8 cellular contexts compared by ENCODE assay signal in the genomic region with DNA sequence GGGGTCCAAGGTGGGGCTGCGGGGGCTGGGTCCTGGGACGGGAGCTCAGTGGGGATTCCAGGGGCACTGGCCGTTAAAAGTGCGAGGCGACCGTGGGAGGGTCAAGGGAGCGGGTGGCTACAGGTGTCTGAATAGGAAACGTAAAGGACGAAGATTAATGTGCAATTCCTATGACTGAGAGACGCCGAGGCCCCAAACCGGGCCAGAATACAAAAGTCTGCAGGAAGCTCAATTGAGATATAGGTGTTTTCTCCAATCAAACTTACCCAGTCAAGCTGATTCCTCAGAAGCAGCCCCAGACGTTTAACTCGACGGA. TPM values are rescaled to one million over a fixed set of nuclear protein-coding genes. Genes with fewer than 3 reads are reported as not detected.
A peak's percentile ranks its signal among the peaks of the same experiment; 100 is the strongest.
DNase-seq lines count a peak whose midpoint lies in the region; ATAC-seq and TF ChIP-seq lines count a peak whose summit lies in the region.

A gene (minus strand): TSS at position 305 of the 316 bp plus-strand sequence. CDS start 7,247 bp downstream, outside the sequence.

- H3K79me2 ChIP-seq in OCI-LY7 (ENCODE audit: insufficient read depth, low read depth, low read length) (no peaks in the 10 kb centered on the region), neural progenitor cell (ENCODE audit: low read depth) (peaks cover 24% of the 10 kb centered on the region)

- POLR2A ChIA-PET in activated CD4-positive, alpha-beta T cell treated with anti-CD3 and anti-CD28 coated beads for 36 hours (lab: Charles Lee), result interaction anchor here (0.5 to 1.8 kb wide), 7 partner anchors 93 to 753 kb away, joined by 3 to 27 read pairs (median 3); a partner anchor contains a TSS
- POLR2A ChIA-PET in OCI-LY7 (lab: Charles Lee), result interaction anchor here (0.6 to 2.9 kb wide), 16 partner anchors 10 to 440 kb away, joined by 3 to 18 read pairs (median 4); a partner anchor contains a TSS

- CTCF ChIA-PET in activated CD4-positive, alpha-beta T cell treated with anti-CD3 and anti-CD28 coated beads for 36 hours (lab: Charles Lee), result interaction anchor here (0.6 to 11.0 kb wide), 37 partner anchors 10 to 1538 kb away, joined by 3 to 257 read pairs (median 4); a partner anchor contains a TSS
- CTCF ChIA-PET in OCI-LY7 (lab: Charles Lee; ENCODE audit: unreplicated experiment), result interaction anchor here (0.6 to 2.6 kb wide), 8 partner anchors 83 to 183 kb away, joined by 3 to 20 read pairs (median 4); no protein-coding TSS in a partner anchor

- H2AFZ ChIP-seq in OCI-LY7 (ENCODE audit: low read length) (peak within 1 kb of the TSS; percentile 99), neural progenitor cell (replicated peaks) (peak within 1 kb of the TSS; percentile 70)

- no TSS peak for BruUV-seq in OCI-LY7 (replicated peaks; lab: Mats Ljungman, UMichigan)

- H3K4me2 ChIP-seq in OCI-LY7 (ENCODE audit: low read length) (peak within 1 kb of the TSS; percentile 88), neural progenitor cell (peak within 1 kb of the TSS; percentile 85)

- H3K9me3 ChIP-seq in OCI-LY7 (ENCODE audit: low read length) (no peaks in the 10 kb centered on the region), neural progenitor cell (ENCODE audit: low read depth) (no peaks in the 10 kb centered on the region)

- no peaks in the 10 kb centered on the region for H3K36me3 Mint-ChIP-seq in activated CD4-positive, alpha-beta T cell treated with anti-CD3 and anti-CD28 coated beads for 36 hours (ENCODE audit: low read depth)
- peaks cover 2% of the 10 kb centered on the region for H3K36me3 Mint-ChIP-seq in neural progenitor cell

- peaks cover 32% of the 10 kb centered on the region for H3K4me1 Mint-ChIP-seq in activated CD4-positive, alpha-beta T cell treated with anti-CD3 and anti-CD28 coated beads for 36 hours
- H3K4me1 Mint-ChIP-seq in neural progenitor cell, result peaks cover 49% of the 10 kb centered on the region

- no peaks in the 10 kb centered on the region for H3K27me3 Mint-ChIP-seq in activated CD4-positive, alpha-beta T cell treated with anti-CD3 and anti-CD28 coated beads for 36 hours
- H3K27me3 Mint-ChIP-seq in neural progenitor cell (ENCODE audit: insufficient read depth, low read depth), result peaks cover 14% of the 10 kb centered on the region

- DNase-seq in activated CD4-positive, alpha-beta T cell treated with anti-CD3 and anti-CD28 coated beads for 36 hours, result no peak
- DNase-seq in activated CD4-positive, alpha-beta T cell treated with anti-CD3 and anti-CD28 coated beads, Interleukin-2, amount 50 U/mL, for 4 hours, result no peak
- no peak for DNase-seq in OCI-LY7 (ENCODE audit: low spot score)
- DNase-seq in epithelial cell of proximal tubule (ENCODE audit: low read depth), result no peak
- DNase-seq in neural progenitor cell (ENCODE audit: low spot score), result no peak
- DNase-seq in superior temporal gyrus (ENCODE audit: extremely low spot score), result no peak
- DNase-seq in NCI-H526 (lab: John Stamatoyannopoulos, UW), result no peak
- DNase-seq in activated gamma-delta T cell treated with Interleukin-2 at 50 U/mL for 16 hours, result no peak

- peak within 1 kb of the TSS; percentile 98 for H3K4me3 Mint-ChIP-seq in activated CD4-positive, alpha-beta T cell treated with anti-CD3 and anti-CD28 coated beads for 36 hours
- H3K4me3 Mint-ChIP-seq in neural progenitor cell, result peak within 1 kb of the TSS; percentile 88

- TF ChIP-seq CTCF in OCI-LY7 (conservative IDR thresholded peaks at IDR 0.05; ENCODE audit: low read length) (no peak), epithelial cell of proximal tubule (conservative IDR thresholded peaks at IDR 0.05; ENCODE audit: low read depth, low read length) (no peak), neural progenitor cell (IDR thresholded peaks at IDR 0.05) (no peak)

- H4K20me1 ChIP-seq in OCI-LY7 (ENCODE audit: insufficient read depth, low read length) (no peaks in the 10 kb centered on the region), neural progenitor cell (ENCODE audit: low read depth) (peaks cover 8% of the 10 kb centered on the region)

- peak within 1 kb of the TSS; percentile 98 for H3K27ac Mint-ChIP-seq in activated CD4-positive, alpha-beta T cell treated with anti-CD3 and anti-CD28 coated beads for 36 hours
- peak within 1 kb of the TSS; percentile 91 for H3K27ac Mint-ChIP-seq in neural progenitor cell

- H3K36me3 ChIP-seq in OCI-LY7 (ENCODE audit: insufficient read depth, low read length) (no peaks in the 10 kb centered on the region), neural progenitor cell (no peaks in the 10 kb centered on the region)

- no peaks in the 10 kb centered on the region for H3K9me3 Mint-ChIP-seq in activated CD4-positive, alpha-beta T cell treated with anti-CD3 and anti-CD28 coated beads for 36 hours (ENCODE audit: low read depth)
- H3K9me3 Mint-ChIP-seq in neural progenitor cell, result no peaks in the 10 kb centered on the region

- peak; percentile 3 for ATAC-seq in activated CD4-positive, alpha-beta T cell treated with anti-CD3 and anti-CD28 coated beads for 36 hours

- peak within 1 kb of the TSS; percentile 56 for H3K9ac ChIP-seq in neural progenitor cell

- H3K27me3 ChIP-seq in neural progenitor cell, result no peaks in the 10 kb centered on the region

- H3K27ac ChIP-seq in OCI-LY7 (ENCODE audit: low read depth, low read length, poor library complexity, severe bottlenecking), result peak within 1 kb of the TSS; percentile 63
- H3K27ac ChIP-seq in neural progenitor cell, result no peak within 1 kb of the TSS

- intact Hi-C loops in activated CD4-positive, alpha-beta T cell treated with anti-CD3 and anti-CD28 coated beads for 36 hours (cut with DNase I, micrococcal nuclease), result loop anchor here (1.0 to 10.0 kb wide), 18 partner anchors 26 to 1250 kb away; a partner anchor contains a TSS
- intact Hi-C loops in OCI-LY7 (cut with micrococcal nuclease; ENCODE audit: unreplicated experiment), result loop anchor here (1.0 to 2.0 kb wide), 4 partner anchors 92 to 177 kb away; no protein-coding TSS in a partner anchor

- no peaks in the 10 kb centered on the region for H3K9me2 ChIP-seq in OCI-LY7 (ENCODE audit: insufficient read depth, low read length)

- H3F3A ChIP-seq in neural progenitor cell (ENCODE audit: low read depth), result peaks cover 11% of the 10 kb centered on the region

- H3K4me3 ChIP-seq in OCI-LY7 (ENCODE audit: low read depth, low read length, poor library complexity, severe bottlenecking) (peak within 1 kb of the TSS; percentile 76), epithelial cell of proximal tubule (ENCODE audit: low read depth, low read length) (peak within 1 kb of the TSS; percentile 69), neural progenitor cell (peak within 1 kb of the TSS; percentile 82)

- peaks cover 20% of the 10 kb centered on the region for H3K4me1 ChIP-seq in OCI-LY7 (ENCODE audit: insufficient read depth, low read length, poor library complexity, severe bottlenecking)
- peaks cover 22% of the 10 kb centered on the region for H3K4me1 ChIP-seq in neural progenitor cell

RNA-seq across cellular contexts. Expression of the gene that starts here (rescaled TPM):
- total RNA-seq in activated CD4-positive, alpha-beta T cell treated with anti-CD3 and anti-CD28 coated beads for 36 hours, result 1 to 10 TPM; 6.6 to 7.9 TPM
- total RNA-seq in OCI-LY7 (2014; rRNA removed; shearing (Covaris generic)), result 2.9 and 4.1 TPM in 2 replicates
- total RNA-seq in OCI-LY7 (2022), result 7.3 and 8.7 TPM in 2 replicates
- total RNA-seq in epithelial cell of proximal tubule, result 11.6 and 12.0 TPM in 2 replicates
- total RNA-seq in neural progenitor cell (ENCODE audit: low replicate concordance), result 16.6 and 18.2 TPM in 2 replicates
